ENCODE assay signal across 28 cellular contexts in genomic region chr21:38918629-38919346, GRCh38.
DNase-seq lines count a peak whose midpoint lies in the region; ATAC-seq and TF ChIP-seq lines count a peak whose summit lies in the region.
"Had no signal": no experiment of that assay in that cellular context is flagged by ENCODE, and none has a peak within 500 bp of the region (broad histone marks: within the 10 kb centered on the region; RNA-seq: fewer than 3 reads in every experiment).

No MANE protein-coding gene starts in this region.

- WGBS in heart right ventricle, 2 donors: 88 to 94% methylated on average over 5 of the region's 5 CpGs

- H3K27me3 Mint-ChIP-seq in progenitor cell of endocrine pancreas: no peaks in the 10 kb centered on the region

- H3K27me3 ChIP-seq in Peyer's patch (no peaks in the 10 kb centered on the region), heart right ventricle (no peaks in the 10 kb centered on the region)
- H3K27me3 ChIP-seq: neutrophil, right atrium auricular region had no signal

- TF ChIP-seq POLR2A in Peyer's patch (IDR thresholded peaks at IDR 0.05): no peak

- H3K4me3 Mint-ChIP-seq in progenitor cell of endocrine pancreas (ENCODE audit: low read depth): no peak overlapping the region
- H3K4me3 Mint-ChIP-seq: activated CD8-positive, alpha-beta memory T cell treated with anti-CD3 and anti-CD28 coated beads, Interleukin-2, amount 10 ng/mL, durations not matched to agents 7 days and 5 days; activated T-helper 1 cell treated with anti-CD3 and anti-CD28 coated beads, Interleukin-12 subunit alpha, Interleukin-12 subunit beta, Interleukin-2, Interleukin-4 antibody, amounts not matched to agents 30 ng/mL and 10 ng/mL and 1 ng/mL, durations not matched to agents 14 hours and 24 hours and 36 hours; effector memory CD8-positive, alpha-beta T cell; T-cell had no signal

- peak overlapping the region; percentile 37 for H3K27ac Mint-ChIP-seq in progenitor cell of endocrine pancreas
- H3K27ac Mint-ChIP-seq: activated CD8-positive, alpha-beta memory T cell treated with anti-CD3 and anti-CD28 coated beads, Interleukin-2, amount 10 ng/mL, durations not matched to agents 7 days and 5 days; activated naive CD4-positive, alpha-beta T cell treated with anti-CD3 and anti-CD28 coated beads, Interleukin-2, amount 50 U/mL, for 72 hours; activated T-helper 1 cell treated with anti-CD3 and anti-CD28 coated beads, Interleukin-12 subunit alpha, Interleukin-12 subunit beta, Interleukin-2, Interleukin-4 antibody, amounts not matched to agents 30 ng/mL and 10 ng/mL and 1 ng/mL, durations not matched to agents 14 hours and 24 hours and 36 hours; effector memory CD8-positive, alpha-beta T cell; T-cell had no signal

- no peaks in the 10 kb centered on the region for H3K36me3 ChIP-seq in Peyer's patch
- H3K36me3 ChIP-seq in heart right ventricle: no peaks in the 10 kb centered on the region
- H3K36me3 ChIP-seq: neutrophil, right atrium auricular region had no signal

- DNase-seq in COLO829 (ENCODE audit: low spot score) (peak; percentile 79), Peyer's patch (peak in 2 of 3 donors; percentile 15 to 42), left kidney (ENCODE audit: low read depth, low spot score) (peak; percentile 61), progenitor cell of endocrine pancreas (ENCODE audit: low spot score, unreplicated experiment) (no peak), heart right ventricle (no peak), T-helper 1 cell (no peak), NCI-H748 treated with DMSO at 0.1 percent for 48 hours (lab: John Stamatoyannopoulos, UW) (no peak), posterior cingulate gyrus (no peak)
- DNase-seq: ACHN; activated CD4-positive, alpha-beta T cell treated with anti-CD3 and anti-CD28 coated beads for 4 hours; activated CD8-positive, alpha-beta memory T cell treated with anti-CD3 and anti-CD28 coated beads, Interleukin-2, amount 10 ng/mL, durations not matched to agents 7 days and 5 days; DMS53; effector memory CD8-positive, alpha-beta T cell; H7; left cardiac atrium; mucosa of descending colon; NCI-H1436; NCI-H2171; SHP77; stimulated activated CD8-positive, alpha-beta memory T cell treated with anti-CD3 and anti-CD28 coated beads, Interleukin-4, amount 100 ng/mL, for 48 hours; substantia nigra; T-cell had no signal

- no peaks in the 10 kb centered on the region for H3K36me3 Mint-ChIP-seq in progenitor cell of endocrine pancreas (ENCODE audit: insufficient read depth)
- H3K36me3 Mint-ChIP-seq: activated CD8-positive, alpha-beta memory T cell treated with anti-CD3 and anti-CD28 coated beads, Interleukin-2, amount 10 ng/mL, durations not matched to agents 7 days and 5 days; activated naive CD4-positive, alpha-beta T cell treated with anti-CD3 and anti-CD28 coated beads, Interleukin-2, amount 50 U/mL, for 72 hours; T-cell had no signal

- TF ChIP-seq CTCF in Peyer's patch (IDR thresholded peaks at IDR 0.05) (no peak), progenitor cell of endocrine pancreas (IDR thresholded peaks at IDR 0.05; ENCODE audit: unreplicated experiment) (no peak), heart right ventricle (IDR thresholded peaks at IDR 0.05) (no peak)

- no peaks in the 10 kb centered on the region for H3K9me3 Mint-ChIP-seq in progenitor cell of endocrine pancreas (ENCODE audit: low read depth)
- H3K9me3 Mint-ChIP-seq: effector memory CD8-positive, alpha-beta T cell had no signal

- H3K9me3 ChIP-seq in Peyer's patch: no peaks in the 10 kb centered on the region
- no peaks in the 10 kb centered on the region for H3K9me3 ChIP-seq in heart right ventricle
- H3K9me3 ChIP-seq: mucosa of descending colon, neutrophil, right atrium auricular region had no signal

- ATAC-seq in heart right ventricle: no peak
- ATAC-seq: activated CD8-positive, alpha-beta memory T cell treated with anti-CD3 and anti-CD28 coated beads, Interleukin-2, amount 10 ng/mL, durations not matched to agents 7 days and 5 days; activated naive CD4-positive, alpha-beta T cell treated with anti-CD3 and anti-CD28 coated beads, Interleukin-2, amount 50 U/mL, for 72 hours; effector memory CD8-positive, alpha-beta T cell; GM12878; left cardiac atrium; mucosa of descending colon; T-cell had no signal

- peaks cover 26% of the 10 kb centered on the region for H3K4me1 Mint-ChIP-seq in progenitor cell of endocrine pancreas (ENCODE audit: low read depth)
- H3K4me1 Mint-ChIP-seq: activated CD8-positive, alpha-beta memory T cell treated with anti-CD3 and anti-CD28 coated beads, Interleukin-2, amount 10 ng/mL, durations not matched to agents 7 days and 5 days; T-cell had no signal

- intact Hi-C loops in heart right ventricle (cut with DNase I): loop anchor here in 2 of 10 donors (2.0 to 10.0 kb wide), 3 partner anchors 66 to 184 kb away; no protein-coding TSS in a partner anchor
- intact Hi-C loops in posterior cingulate gyrus (cut with DNase I): no loop called here

- H3K27ac ChIP-seq in Peyer's patch (peak overlapping the region in 3 of 4 donors; percentile 12 to 69 (median 32)), heart right ventricle (peak overlapping the region in 3 of 10 donors; percentile 5 to 31 (median 17))
- H3K27ac ChIP-seq: C4-2B, neutrophil, right atrium auricular region had no signal

- peaks cover 0 to 26% (median 3%) of the 10 kb centered on the region in 4 donors for H3K4me1 ChIP-seq in Peyer's patch
- H3K4me1 ChIP-seq in heart right ventricle: peaks cover under 1 to 41% (median 10%) of the 10 kb centered on the region in 9 donors

- no peak overlapping the region for H3K4me3 ChIP-seq in Peyer's patch
- H3K4me3 ChIP-seq in heart right ventricle: no peak overlapping the region
- H3K4me3 ChIP-seq: GM12878, mucosa of descending colon, right atrium auricular region had no signal

Comparison
In these comparisons a context has a peak if more than half of its experiments do, and no peak if none do; other contexts are left out.
1. DNase-seq: peak in COLO829 (single experiment), Peyer's patch (2 of 3) and left kidney (single experiment); none in progenitor cell of endocrine pancreas (single experiment), heart right ventricle (0 of 2), T-helper 1 cell (0 of 5), NCI-H748 treated with DMSO at 0.1 percent for 48 hours (single experiment) and posterior cingulate gyrus (0 of 10).